ENCODE assay signal across 1 cellular context in the genomic region with DNA sequence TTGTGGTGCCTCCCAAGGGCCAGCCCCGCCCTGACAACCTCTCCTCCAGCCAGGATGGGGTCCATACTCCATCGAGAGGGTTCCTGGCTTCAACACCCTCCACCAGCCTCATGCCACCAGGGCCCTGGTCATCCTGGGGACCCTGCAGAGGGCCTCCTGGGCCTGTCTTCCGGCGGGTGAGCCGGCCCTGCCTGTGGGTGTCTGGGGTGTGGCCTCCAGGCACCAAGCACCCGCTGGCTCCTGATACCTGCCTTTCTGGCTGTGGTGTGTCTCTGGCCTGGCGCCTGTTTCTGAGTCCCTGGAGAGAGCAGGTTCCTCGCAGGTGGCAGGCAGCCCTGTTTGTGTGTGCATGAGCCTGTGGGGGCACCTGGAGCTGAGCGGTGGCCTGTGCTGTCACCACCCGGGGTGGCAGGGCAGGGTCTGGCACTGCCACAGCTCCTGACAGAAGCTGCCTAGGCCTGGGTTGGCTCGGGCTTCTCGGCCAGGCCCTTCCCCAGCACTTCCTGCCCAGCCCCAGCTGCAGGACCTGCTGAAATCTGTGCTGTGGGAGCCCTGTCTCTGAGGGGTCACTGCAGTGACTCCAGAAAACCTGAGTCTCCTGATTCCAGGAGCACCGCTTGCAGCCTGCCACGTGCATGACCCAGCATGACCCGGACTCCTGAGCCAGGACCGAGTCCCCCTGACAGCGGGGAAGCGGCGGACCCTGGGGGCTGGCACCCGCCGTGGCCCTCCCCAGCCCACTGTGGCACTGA.
TF ChIP-seq lines count a peak whose summit lies in the region.

No MANE protein-coding gene starts in this region.

TF ChIP-seq in H1, 55 proteins besides CTCF, POLR2A, EP300 and RAD21:
- TF ChIP-seq GABPA (IDR thresholded peaks at IDR 0.05; ENCODE audit: borderline replicate concordance, insufficient read depth, low read length): no peak
- TF ChIP-seq, protein P1, sequence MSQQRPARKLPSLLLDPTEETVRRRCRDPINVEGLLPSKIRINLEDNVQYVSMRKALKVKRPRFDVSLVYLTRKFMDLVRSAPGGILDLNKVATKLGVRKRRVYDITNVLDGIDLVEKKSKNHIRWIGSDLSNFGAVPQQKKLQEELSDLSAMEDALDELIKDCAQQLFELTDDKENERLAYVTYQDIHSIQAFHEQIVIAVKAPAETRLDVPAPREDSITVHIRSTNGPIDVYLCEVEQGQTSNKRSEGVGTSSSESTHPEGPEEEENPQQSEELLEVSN (IDR thresholded peaks at IDR 0.05): no peak
- peak; percentile 5 for TF ChIP-seq ASH2L (IDR thresholded peaks at IDR 0.05; ENCODE audit: low read length)
- peak; percentile 1 for TF ChIP-seq CTBP2 (IDR thresholded peaks at IDR 0.05; ENCODE audit: borderline replicate concordance, insufficient read depth, insufficient read length, low read length)
- TF ChIP-seq MAFK (IDR thresholded peaks at IDR 0.05; ENCODE audit: low read depth, low read length): no peak
- no peak for TF ChIP-seq JUND (IDR thresholded peaks at IDR 0.05; ENCODE audit: low read length)
- no peak for TF ChIP-seq NANOG (IDR thresholded peaks at IDR 0.05; ENCODE audit: insufficient read depth, low read depth, low read length, poor library complexity, severe bottlenecking)
- no peak for TF ChIP-seq TAF1 (IDR thresholded peaks at IDR 0.05; ENCODE audit: low read depth, low read length)
- no peak for TF ChIP-seq SP1 (IDR thresholded peaks at IDR 0.05; ENCODE audit: low read depth, low read length)
